Comparison of ENCODE assay signal across 2 cellular contexts in genomic region chr17:8073627-8074485, GRCh38.
TF ChIP-seq lines count a peak whose summit lies in the region.

No MANE protein-coding gene starts in this region.

TF ChIP-seq in A549, 52 proteins besides CTCF, POLR2A, EP300 and RAD21:
- TF ChIP-seq RCOR1 (IDR thresholded peaks at IDR 0.05; ENCODE audit: low read depth, low read length) = no peak
- no peak for TF ChIP-seq REST (IDR thresholded peaks at IDR 0.05)
- 0 out of 2 replicates have a peak, but pooled peaks have one; percentile 59 for TF ChIP-seq TFCP2L1 (CRISPR knock-in tag; IDR thresholded peaks at IDR 0.05)
- TF ChIP-seq HDAC2 (IDR thresholded peaks at IDR 0.05) = no peak
- TF ChIP-seq CBX2 (IDR thresholded peaks at IDR 0.05; ENCODE audit: borderline replicate concordance, low read depth) = no peak
- no peak for TF ChIP-seq HOXB13 (CRISPR knock-in tag; IDR thresholded peaks at IDR 0.05; ENCODE audit: low read depth)
- TF ChIP-seq SMC3 (IDR thresholded peaks at IDR 0.05) = peak; percentile 60

TF ChIP-seq in HepG2, 621 proteins besides CTCF, POLR2A, EP300 and RAD21 (continues in another document):
- TF ChIP-seq BCLAF1 (IDR thresholded peaks at IDR 0.05) (no peak), ZNF570 (CRISPR knock-in tag; IDR thresholded peaks at IDR 0.05; ENCODE audit: borderline replicate concordance) (no peak), ATM (IDR thresholded peaks at IDR 0.05; ENCODE audit: borderline replicate concordance) (no peak), PRDM10 (CRISPR knock-in tag; IDR thresholded peaks at IDR 0.05; ENCODE audit: low read depth) (no peak), HOXA7 (CRISPR knock-in tag; IDR thresholded peaks at IDR 0.05) (no peak), RFXANK (CRISPR knock-in tag; IDR thresholded peaks at IDR 0.05) (no peak), YY1 (IDR thresholded peaks at IDR 0.05; ENCODE audit: insufficient read depth, insufficient replicate concordance, low read depth, low read length) (no peak), ZNF234 (CRISPR knock-in tag; conservative IDR thresholded peaks at IDR 0.05) (no peak), ZNF558 (CRISPR knock-in tag; IDR thresholded peaks at IDR 0.05; ENCODE audit: borderline replicate concordance) (no peak), ZSCAN9 (CRISPR knock-in tag; IDR thresholded peaks at IDR 0.05; ENCODE audit: borderline replicate concordance) (no peak), ZBTB40 (IDR thresholded peaks at IDR 0.05) (no peak), ZBTB40 (CRISPR knock-in tag; IDR thresholded peaks at IDR 0.05) (0 out of 2 replicates have a peak, but pooled peaks have one; percentile 23), MTF2 (CRISPR knock-in tag; IDR thresholded peaks at IDR 0.05; ENCODE audit: borderline replicate concordance) (0 out of 2 replicates have a peak, but pooled peaks have one; percentile 26), ZNF546 (CRISPR knock-in tag; conservative IDR thresholded peaks at IDR 0.05) (no peak), FOXO1 (CRISPR knock-in tag; IDR thresholded peaks at IDR 0.05) (no peak), ZNF761 (CRISPR knock-in tag; conservative IDR thresholded peaks at IDR 0.05) (no peak), XRCC5 (optimal IDR thresholded peaks at IDR 0.05; ENCODE audit: low read length) (peak; percentile 89), ZFP36 (IDR thresholded peaks at IDR 0.05; ENCODE audit: borderline replicate concordance, low read depth, low read length, partially characterized antibody) (no peak), HDAC6 (IDR thresholded peaks at IDR 0.05; ENCODE audit: low read depth, low read length) (no peak), SP2 (CRISPR knock-in tag; IDR thresholded peaks at IDR 0.05) (no peak), FOXA3 (CRISPR knock-in tag; IDR thresholded peaks at IDR 0.05) (no peak), JUN (CRISPR knock-in tag; IDR thresholded peaks at IDR 0.05) (no peak), ZNF687 (CRISPR knock-in tag; IDR thresholded peaks at IDR 0.05) (peak; percentile 32; the same call in 1 of the 2 replicates), ZSCAN31 (CRISPR knock-in tag; IDR thresholded peaks at IDR 0.05; ENCODE audit: low read depth) (no peak), ZNF329 (CRISPR knock-in tag; IDR thresholded peaks at IDR 0.05; ENCODE audit: low read depth) (no peak), ZFP82 (CRISPR knock-in tag; IDR thresholded peaks at IDR 0.05; ENCODE audit: borderline replicate concordance) (no peak), ZNF749 (CRISPR knock-in tag; IDR thresholded peaks at IDR 0.05; ENCODE audit: borderline replicate concordance) (no peak), CSRNP2 (CRISPR knock-in tag; conservative IDR thresholded peaks at IDR 0.05; ENCODE audit: low read depth) (no peak), EED (CRISPR knock-in tag; IDR thresholded peaks at IDR 0.05) (peak; percentile 62; the same call in 1 of the 2 replicates), SALL1 (CRISPR knock-in tag; IDR thresholded peaks at IDR 0.05) (no peak), RNF2 (conservative IDR thresholded peaks at IDR 0.05; ENCODE audit: low read depth) (no peak), TBX2 (CRISPR knock-in tag; IDR thresholded peaks at IDR 0.05; ENCODE audit: borderline replicate concordance) (0 out of 2 replicates have a peak, but pooled peaks have one; percentile 21), SMC3 (IDR thresholded peaks at IDR 0.05; ENCODE audit: low read length) (no peak), ZNF788 (CRISPR knock-in tag; IDR thresholded peaks at IDR 0.05; ENCODE audit: borderline replicate concordance) (peak; percentile 30; the same call in 1 of the 2 replicates), SP1 (IDR thresholded peaks at IDR 0.05) (no peak), SP1 (CRISPR knock-in tag; IDR thresholded peaks at IDR 0.05) (no peak), KDM2A (CRISPR knock-in tag; IDR thresholded peaks at IDR 0.05; ENCODE audit: borderline replicate concordance, low read depth) (peak; percentile 93), STAG1 (CRISPR knock-in tag; IDR thresholded peaks at IDR 0.05) (peak; percentile 40; the same call in 1 of the 2 replicates), ZNF839 (CRISPR knock-in tag; IDR thresholded peaks at IDR 0.05; ENCODE audit: borderline replicate concordance) (0 out of 2 replicates have a peak, but pooled peaks have one; percentile 22), SNAI1 (CRISPR knock-in tag; IDR thresholded peaks at IDR 0.05; ENCODE audit: borderline replicate concordance) (no peak), TCF7 (IDR thresholded peaks at IDR 0.05; ENCODE audit: low read depth) (no peak)
